Comparison of ENCODE assay signal across 9 cellular contexts in genomic region chr6:144305985-144306384, GRCh38. TPM values are rescaled to one million over a fixed set of nuclear protein-coding genes. Genes with fewer than 3 reads are reported as not detected.
DNase-seq lines count a peak whose midpoint lies in the region; ATAC-seq lines count a peak whose summit lies in the region.
"Had no signal": no experiment of that assay in that cellular context is flagged by ENCODE, and none has a peak within 500 bp of the region (broad histone marks: within the 10 kb centered on the region; RNA-seq: fewer than 3 reads in every experiment).

No MANE protein-coding gene starts in this region.

- H3K4me1 Mint-ChIP-seq in activated T-cell treated with anti-CD3 and anti-CD28 coated beads, Interleukin-2, amount 50 U/mL, for 24 hours (ENCODE audit: low read depth), result peaks cover 21% of the 10 kb centered on the region
- H3K4me1 Mint-ChIP-seq in activated T-cell treated with anti-CD3 and anti-CD28 coated beads, Interleukin-2, amount 50 U/mL, for 72 hours (ENCODE audit: low read depth), result peaks cover 36% of the 10 kb centered on the region

- H3K9me3 Mint-ChIP-seq in activated T-cell treated with anti-CD3 and anti-CD28 coated beads, Interleukin-2, amount 50 U/mL, for 24 hours, result no peaks in the 10 kb centered on the region
- no peaks in the 10 kb centered on the region for H3K9me3 Mint-ChIP-seq in activated T-cell treated with anti-CD3 and anti-CD28 coated beads, Interleukin-2, amount 50 U/mL, for 72 hours

- no peaks in the 10 kb centered on the region for H3K36me3 Mint-ChIP-seq in activated T-cell treated with anti-CD3 and anti-CD28 coated beads, Interleukin-2, amount 50 U/mL, for 24 hours (ENCODE audit: low read depth)
- H3K36me3 Mint-ChIP-seq in activated T-cell treated with anti-CD3 and anti-CD28 coated beads, Interleukin-2, amount 50 U/mL, for 72 hours (ENCODE audit: insufficient read depth in 2 of 2), result peaks cover 3 to 4% of the 10 kb centered on the region in 2 donors

- no peak overlapping the region for H3K4me3 Mint-ChIP-seq in activated T-cell treated with anti-CD3 and anti-CD28 coated beads, Interleukin-2, amount 50 U/mL, for 24 hours
- peak overlapping the region; percentile 65 to 72 for H3K4me3 Mint-ChIP-seq in activated T-cell treated with anti-CD3 and anti-CD28 coated beads, Interleukin-2, amount 50 U/mL, for 72 hours

- no peak for DNase-seq in activated T-cell treated with anti-CD3 and anti-CD28 coated beads, Interleukin-2, amount 50 U/mL, for 24 hours
- DNase-seq in activated T-cell treated with anti-CD3 and anti-CD28 coated beads for 4 hours, result no peak
- DNase-seq in activated T-cell treated with anti-CD3 and anti-CD28 coated beads, Interleukin-2, amount 50 U/mL, for 72 hours, result peak; percentile 25 to 39
- DNase-seq in stimulated activated CD8-positive, alpha-beta memory T cell treated with anti-CD3 and anti-CD28 coated beads, Interleukin-4, amount 100 ng/mL, for 24 hours (ENCODE audit: low read depth), result peak; percentile 6
- DNase-seq in NCI-H2029 (lab: John Stamatoyannopoulos, UW), result no peak
- no peak for DNase-seq in RKO (ENCODE audit: low spot score)
- DNase-seq in NCI-H524 treated with DMSO at 0.1 percent for 48 hours (lab: John Stamatoyannopoulos, UW), result no peak
- DNase-seq: NCI-H748 treated with DMSO at 0.1 percent for 48 hours had no signal

- peak; percentile 96 for ATAC-seq in HG02973 (IDR thresholded peaks at IDR 0.05; ENCODE audit: unreplicated experiment)
- peak; percentile 73 to 78 for ATAC-seq in activated T-cell treated with anti-CD3 and anti-CD28 coated beads, Interleukin-2, amount 50 U/mL, for 72 hours (replicated peaks in 1 of 2)

- H3K27ac Mint-ChIP-seq in activated T-cell treated with anti-CD3 and anti-CD28 coated beads, Interleukin-2, amount 50 U/mL, for 24 hours, result peak overlapping the region; percentile 56
- peak overlapping the region; percentile 21 for H3K27ac Mint-ChIP-seq in activated T-cell treated with anti-CD3 and anti-CD28 coated beads, Interleukin-2, amount 50 U/mL, for 72 hours

- H3K27me3 Mint-ChIP-seq in activated T-cell treated with anti-CD3 and anti-CD28 coated beads, Interleukin-2, amount 50 U/mL, for 24 hours, result no peaks in the 10 kb centered on the region
- peaks cover 45% of the 10 kb centered on the region for H3K27me3 Mint-ChIP-seq in activated T-cell treated with anti-CD3 and anti-CD28 coated beads, Interleukin-2, amount 50 U/mL, for 72 hours (ENCODE audit: low read depth)

RNA-seq across cellular contexts. Expression of gene UTRN, which starts 20.9 kb away (rescaled TPM):
- total RNA-seq in activated T-cell treated with anti-CD3 and anti-CD28 coated beads, Interleukin-2, amount 50 U/mL, for 72 hours, result 10 to 100 TPM; 62.9 to 76.4 TPM

Comparison
In these comparisons a context has a peak if more than half of its experiments do, and no peak if none do; other contexts are left out.
1. DNase-seq: peak in activated T-cell treated with anti-CD3 and anti-CD28 coated beads, Interleukin-2, amount 50 U/mL, for 72 hours (2 of 2) and stimulated activated CD8-positive, alpha-beta memory T cell treated with anti-CD3 and anti-CD28 coated beads, Interleukin-4, amount 100 ng/mL, for 24 hours (single experiment); none in activated T-cell treated with anti-CD3 and anti-CD28 coated beads, Interleukin-2, amount 50 U/mL, for 24 hours (single experiment), activated T-cell treated with anti-CD3 and anti-CD28 coated beads for 4 hours (single experiment), NCI-H2029 (single experiment), RKO (single experiment) and NCI-H524 treated with DMSO at 0.1 percent for 48 hours (single experiment).